1 cellular context compared by ENCODE assay signal in the genomic region with DNA sequence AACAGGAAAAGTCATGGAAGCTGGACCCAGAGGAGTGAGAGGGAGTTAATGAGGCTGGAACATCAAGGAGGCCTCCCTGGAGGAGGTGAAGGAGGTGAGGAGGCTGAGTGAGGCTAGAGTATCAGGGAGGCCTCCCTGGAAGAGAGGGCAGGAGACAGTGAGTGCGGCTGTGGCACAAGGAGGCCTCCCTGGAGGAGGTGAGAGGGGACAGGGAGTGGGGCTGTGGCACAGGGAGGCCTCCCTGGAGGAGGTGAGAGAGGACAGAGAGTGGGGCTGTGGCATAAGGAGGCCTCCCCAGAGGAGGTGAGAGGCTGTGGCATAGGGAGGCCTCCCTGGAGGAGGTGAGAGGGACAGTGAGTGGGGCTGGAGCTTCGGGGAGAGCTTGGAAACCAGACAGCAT.
TF ChIP-seq lines count a peak whose summit lies in the region.

No MANE protein-coding gene starts in this region.

TF ChIP-seq in GM12878, 131 proteins besides CTCF, POLR2A, EP300 and RAD21:
- TF ChIP-seq, protein P1, sequence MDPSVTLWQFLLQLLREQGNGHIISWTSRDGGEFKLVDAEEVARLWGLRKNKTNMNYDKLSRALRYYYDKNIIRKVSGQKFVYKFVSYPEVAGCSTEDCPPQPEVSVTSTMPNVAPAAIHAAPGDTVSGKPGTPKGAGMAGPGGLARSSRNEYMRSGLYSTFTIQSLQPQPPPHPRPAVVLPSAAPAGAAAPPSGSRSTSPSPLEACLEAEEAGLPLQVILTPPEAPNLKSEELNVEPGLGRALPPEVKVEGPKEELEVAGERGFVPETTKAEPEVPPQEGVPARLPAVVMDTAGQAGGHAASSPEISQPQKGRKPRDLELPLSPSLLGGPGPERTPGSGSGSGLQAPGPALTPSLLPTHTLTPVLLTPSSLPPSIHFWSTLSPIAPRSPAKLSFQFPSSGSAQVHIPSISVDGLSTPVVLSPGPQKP (IDR thresholded peaks at IDR 0.05; ENCODE audit: low read depth, low read length): no peak
- TF ChIP-seq HDGF (IDR thresholded peaks at IDR 0.05): peak; percentile 28; the same call in 1 of the 2 replicates
